ENCODE assay signal across 8 cellular contexts in the genomic region with DNA sequence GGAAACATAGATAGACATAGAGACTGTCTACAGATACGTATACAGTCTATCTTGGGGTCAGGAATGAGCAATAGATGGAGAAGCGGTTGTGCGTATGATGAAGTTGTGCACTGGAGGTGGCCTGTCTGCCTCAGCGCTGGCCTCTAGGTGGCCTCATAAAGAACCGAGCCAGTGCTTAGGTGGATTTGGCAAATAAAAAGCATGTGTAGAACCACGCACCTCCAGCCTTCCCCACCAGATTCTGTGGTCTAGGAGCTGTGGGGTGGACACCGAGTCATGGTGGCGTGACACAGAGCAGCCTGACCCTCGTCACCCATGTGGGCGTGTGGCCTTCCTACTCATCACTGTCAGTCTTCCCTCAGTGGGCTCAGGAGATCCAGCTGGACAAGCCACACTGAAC. TPM values are rescaled to one million over a fixed set of nuclear protein-coding genes. Genes with fewer than 3 reads are reported as not detected.
A peak's percentile ranks its signal among the peaks of the same experiment; 100 is the strongest.
DNase-seq lines count a peak whose midpoint lies in the region; ATAC-seq and TF ChIP-seq lines count a peak whose summit lies in the region.

No MANE protein-coding gene starts in this region.

- H3K9me3 Mint-ChIP-seq in T-cell (no peaks in the 10 kb centered on the region), endothelial cell (ENCODE audit: unreplicated experiment) (no peaks in the 10 kb centered on the region)

- ATAC-seq in heart right ventricle (no peak), T-cell (replicated peaks in 1 of 4) (no peak), GM21786 (IDR thresholded peaks at IDR 0.05; ENCODE audit: unreplicated experiment) (no peak)

- TF ChIP-seq CTCF in heart right ventricle (IDR thresholded peaks at IDR 0.05) (peak in 6 of 9 donors; percentile 16 to 50 (median 40)), endothelial cell (IDR thresholded peaks at IDR 0.05; ENCODE audit: unreplicated experiment) (no peak), suprapubic skin (IDR thresholded peaks at IDR 0.05) (no peak)

- peaks cover 62 to 83% (median 78%) of the 10 kb centered on the region in 3 donors for H3K4me1 Mint-ChIP-seq in T-cell
- H3K4me1 Mint-ChIP-seq in endothelial cell (ENCODE audit: unreplicated experiment) = peaks cover 56% of the 10 kb centered on the region

- H3K9me3 ChIP-seq in heart right ventricle (no peaks in the 10 kb centered on the region), suprapubic skin (no peaks in the 10 kb centered on the region)

- intact Hi-C loops in heart right ventricle (cut with DNase I) (no loop called here), cardiac septum (cut with DNase I) (no loop called here)

- no peak for DNase-seq in heart right ventricle
- DNase-seq in cardiac septum (ENCODE audit: low spot score) = no peak
- peak in 11 of 34 experiments; percentile 9 to 36 (median 15) for DNase-seq in T-cell
- no peak for DNase-seq in endothelial cell (ENCODE audit: low spot score)
- peak; percentile 53 for DNase-seq in stimulated activated CD4-positive, alpha-beta T cell treated with anti-CD3 and anti-CD28 coated beads, Interleukin-15, amount 100 ng/mL, for 24 hours
- DNase-seq in suprapubic skin (ENCODE audit: low spot score in 2 of 2) = no peak
- DNase-seq in effector CD4-positive, alpha-beta T cell = no peak

- CTCF ChIA-PET in T-cell (lab: Charles Lee) = interaction anchor here (0.6 to 0.7 kb wide), 6 partner anchors 9 to 869 kb away, joined by 3 to 7 read pairs (median 3); no protein-coding TSS in a partner anchor

- 88 to 90% methylated on average over 10 of the region's 10 CpGs for WGBS in heart right ventricle, 2 donors
- 80% methylated on average over 6 of the region's 10 CpGs for WGBS in suprapubic skin

- peaks cover 0 to 65% (median 0%) of the 10 kb centered on the region in 9 donors for H3K36me3 ChIP-seq in heart right ventricle
- peaks cover 25% of the 10 kb centered on the region for H3K36me3 ChIP-seq in suprapubic skin

- H3K4me1 ChIP-seq in heart right ventricle (peaks cover 36 to 95% (median 92%) of the 10 kb centered on the region in 9 donors), suprapubic skin (peaks cover 60% of the 10 kb centered on the region)

- no peak for TF ChIP-seq EP300 in suprapubic skin (IDR thresholded peaks at IDR 0.05)

- peak overlapping the region; percentile 86 to 91 for H3K27ac Mint-ChIP-seq in T-cell
- peak overlapping the region; percentile 67 for H3K27ac Mint-ChIP-seq in endothelial cell (ENCODE audit: unreplicated experiment)

- no peak for TF ChIP-seq POLR2A in suprapubic skin (IDR thresholded peaks at IDR 0.05)

- H3K27me3 Mint-ChIP-seq in T-cell = no peaks in the 10 kb centered on the region
- H3K27me3 Mint-ChIP-seq in endothelial cell (ENCODE audit: unreplicated experiment) = peaks cover 6% of the 10 kb centered on the region

- H3K27ac ChIP-seq in heart right ventricle (peak overlapping the region in 6 of 10 donors; percentile 81 to 98 (median 92)), suprapubic skin (no peak overlapping the region)

- POLR2A ChIA-PET in T-cell (lab: Charles Lee) = interaction anchor here (0.6 to 0.7 kb wide), 4 partner anchors 20 to 1028 kb away, joined by 3 to 8 read pairs (median 6); no protein-coding TSS in a partner anchor

- H3K4me3 Mint-ChIP-seq in T-cell = peak overlapping the region in 1 of 3 donors; percentile 79
- H3K4me3 Mint-ChIP-seq in endothelial cell (ENCODE audit: unreplicated experiment) = no peak overlapping the region

- H3K27me3 ChIP-seq in heart right ventricle = no peaks in the 10 kb centered on the region
- no peaks in the 10 kb centered on the region for H3K27me3 ChIP-seq in suprapubic skin

- H3K4me3 ChIP-seq in heart right ventricle (no peak overlapping the region), suprapubic skin (no peak overlapping the region)

- H3K36me3 Mint-ChIP-seq in T-cell (peaks cover 12% of the 10 kb centered on the region), endothelial cell (ENCODE audit: low read depth, unreplicated experiment) (peaks cover 9% of the 10 kb centered on the region)

RNA-seq across cellular contexts. Expression of a gene that starts 34.0 kb away (rescaled TPM):
- 10 to 100 TPM; 14.7 to 28.4 (median 17.1) TPM for total RNA-seq in heart right ventricle
- polyA plus RNA-seq in heart right ventricle = 10 to 100 TPM; 18.5 to 18.7 TPM
- 22.1 TPM for total RNA-seq in cardiac septum
- 10 to 100 TPM; 60.5 to 87.2 (median 78.9) TPM for total RNA-seq in T-cell
- 85.5 TPM for total RNA-seq in endothelial cell (ENCODE audit: unreplicated experiment)
- total RNA-seq in suprapubic skin = 10 to 100 TPM; 23.9 to 51.7 (median 34.2) TPM

RNA-seq across cellular contexts. Expression of a gene that starts 52.5 kb away (rescaled TPM):
- 100 to 1,000 TPM in 2 of 10 donors, 10 to 100 TPM in 6, 1 to 10 TPM in 2; 7.7 to 189 (median 17.0) TPM for total RNA-seq in heart right ventricle
- 10 to 100 TPM; 13.5 to 30.2 TPM for polyA plus RNA-seq in heart right ventricle
- 49.9 TPM for total RNA-seq in cardiac septum
- total RNA-seq in T-cell = 100 to 1,000 TPM in 2 of 5 donors, 10 to 100 TPM in 3; 14.2 to 248 (median 19.9) TPM
- 30.2 TPM for total RNA-seq in endothelial cell (ENCODE audit: unreplicated experiment)
- 100 to 1,000 TPM in 1 of 4 donors, 10 to 100 TPM in 3; 33.2 to 264 (median 60.9) TPM for total RNA-seq in suprapubic skin

Comparison
In these comparisons a context has a peak if more than half of its experiments do, and no peak if none do; other contexts are left out.
1. CTCF ChIP-seq: peak in heart right ventricle (6 of 9); none in endothelial cell (single experiment) and suprapubic skin (0 of 2).